ENCODE assay signal across 12 cellular contexts in genomic region chr6:110960014-110960390, GRCh38. TPM values are rescaled to one million over a fixed set of nuclear protein-coding genes. Genes with fewer than 3 reads are reported as not detected.
A peak's percentile ranks its signal among the peaks of the same experiment; 100 is the strongest.
DNase-seq lines count a peak whose midpoint lies in the region; ATAC-seq and TF ChIP-seq lines count a peak whose summit lies in the region.
"Had no signal": no experiment of that assay in that cellular context is flagged by ENCODE, and none has a peak within 500 bp of the region (broad histone marks: within the 10 kb centered on the region; RNA-seq: fewer than 3 reads in every experiment).

No MANE protein-coding gene starts in this region.

- H3K9me3 Mint-ChIP-seq in CD4-positive, CD25-positive, alpha-beta regulatory T cell: no peaks in the 10 kb centered on the region
- no peaks in the 10 kb centered on the region for H3K9me3 Mint-ChIP-seq in HFFc6
- H3K9me3 Mint-ChIP-seq in activated T-helper 2 cell treated with anti-CD3 and anti-CD28 coated beads, Interferon-gamma antibody, Interleukin-2, Interleukin-4, amounts not matched to agents 10 μg/mL and 5 μg/mL and 100 μg/mL, durations not matched to agents 14 hours and 24 hours and 36 hours: no peaks in the 10 kb centered on the region
- no peaks in the 10 kb centered on the region for H3K9me3 Mint-ChIP-seq in naive thymus-derived CD4-positive, alpha-beta T cell

- no peaks in the 10 kb centered on the region for H3K27me3 ChIP-seq in CD4-positive, CD25-positive, alpha-beta regulatory T cell (ENCODE audit: control insufficient read depth, insufficient read depth, low read length)
- no peaks in the 10 kb centered on the region for H3K27me3 ChIP-seq in naive thymus-derived CD4-positive, alpha-beta T cell (ENCODE audit: control insufficient read depth in 2 of 2, insufficient read depth in 2 of 2, low read length in 2 of 2)
- H3K27me3 ChIP-seq in adrenal gland: no peaks in the 10 kb centered on the region
- H3K27me3 ChIP-seq: right lobe of liver had no signal

- no peaks in the 10 kb centered on the region for H3K27me3 Mint-ChIP-seq in CD4-positive, CD25-positive, alpha-beta regulatory T cell
- peaks cover 2% of the 10 kb centered on the region; the same call in 1 of the 2 replicates for H3K27me3 Mint-ChIP-seq in HFFc6 (ENCODE audit: insufficient read depth)
- H3K27me3 Mint-ChIP-seq in activated T-helper 2 cell treated with anti-CD3 and anti-CD28 coated beads, Interferon-gamma antibody, Interleukin-2, Interleukin-4, amounts not matched to agents 10 μg/mL and 5 μg/mL and 100 μg/mL, durations not matched to agents 14 hours and 24 hours and 36 hours (ENCODE audit: low read depth): no peaks in the 10 kb centered on the region
- no peaks in the 10 kb centered on the region for H3K27me3 Mint-ChIP-seq in naive thymus-derived CD4-positive, alpha-beta T cell

- H3K9me3 ChIP-seq in CD4-positive, CD25-positive, alpha-beta regulatory T cell (ENCODE audit: control insufficient read depth in 2 of 2, low read length in 2 of 2): no peaks in the 10 kb centered on the region
- H3K9me3 ChIP-seq in naive thymus-derived CD4-positive, alpha-beta T cell (ENCODE audit: control insufficient read depth in 2 of 3, low read length in 3 of 3): no peaks in the 10 kb centered on the region
- H3K9me3 ChIP-seq in adrenal gland (replicated peaks in 1 of 3): no peaks in the 10 kb centered on the region
- H3K9me3 ChIP-seq: right lobe of liver had no signal

- H3K36me3 Mint-ChIP-seq in CD4-positive, CD25-positive, alpha-beta regulatory T cell: peaks cover 14% of the 10 kb centered on the region
- H3K36me3 Mint-ChIP-seq in HFFc6 (ENCODE audit: low read depth): peaks cover 16% of the 10 kb centered on the region
- H3K36me3 Mint-ChIP-seq in activated T-helper 2 cell treated with anti-CD3 and anti-CD28 coated beads, Interferon-gamma antibody, Interleukin-2, Interleukin-4, amounts not matched to agents 10 μg/mL and 5 μg/mL and 100 μg/mL, durations not matched to agents 14 hours and 24 hours and 36 hours (ENCODE audit: low read depth): peaks cover 45% of the 10 kb centered on the region
- peaks cover 0 to 27% (median 12%) of the 10 kb centered on the region in 5 donors for H3K36me3 Mint-ChIP-seq in naive thymus-derived CD4-positive, alpha-beta T cell

- no peak for TF ChIP-seq POLR2A in adrenal gland (IDR thresholded peaks at IDR 0.05)

- H3K27ac ChIP-seq in CD4-positive, CD25-positive, alpha-beta regulatory T cell (ENCODE audit: insufficient read depth, low read length, poor library complexity, severe bottlenecking): peak overlapping the region; percentile 86
- H3K27ac ChIP-seq in naive thymus-derived CD4-positive, alpha-beta T cell (ENCODE audit: low read depth, low read length): no peak overlapping the region
- H3K27ac ChIP-seq in adrenal gland: no peak overlapping the region
- H3K27ac ChIP-seq: SK-N-MC had no signal

- H3K4me3 ChIP-seq in CD4-positive, CD25-positive, alpha-beta regulatory T cell (ENCODE audit: low read depth, low read length): peak overlapping the region; percentile 71
- H3K4me3 ChIP-seq in naive thymus-derived CD4-positive, alpha-beta T cell (ENCODE audit: low read length): no peak overlapping the region
- no peak overlapping the region for H3K4me3 ChIP-seq in adrenal gland

- intact Hi-C loops in activated T-helper 2 cell treated with anti-CD3 and anti-CD28 coated beads, Interferon-gamma antibody, Interleukin-2, Interleukin-4, amounts not matched to agents 10 μg/mL and 5 μg/mL and 100 μg/mL, durations not matched to agents 14 hours and 24 hours and 36 hours (cut with micrococcal nuclease): no loop called here
- intact Hi-C loops in naive thymus-derived CD4-positive, alpha-beta T cell (cut with micrococcal nuclease): no loop called here
- intact Hi-C loops in adrenal gland (cut with DNase I): no loop called here

- peak overlapping the region; percentile 59 to 96 (median 78) for H3K4me3 Mint-ChIP-seq in CD4-positive, CD25-positive, alpha-beta regulatory T cell
- peak overlapping the region; percentile 47; the same call in 1 of the 2 replicates for H3K4me3 Mint-ChIP-seq in HFFc6
- peak overlapping the region; percentile 67 for H3K4me3 Mint-ChIP-seq in activated T-helper 2 cell treated with anti-CD3 and anti-CD28 coated beads, Interferon-gamma antibody, Interleukin-2, Interleukin-4, amounts not matched to agents 10 μg/mL and 5 μg/mL and 100 μg/mL, durations not matched to agents 14 hours and 24 hours and 36 hours (ENCODE audit: low read depth)
- H3K4me3 Mint-ChIP-seq in naive thymus-derived CD4-positive, alpha-beta T cell: peak overlapping the region; percentile 2 to 65 (median 54)

- POLR2A ChIA-PET in naive thymus-derived CD4-positive, alpha-beta T cell (lab: Charles Lee): interaction anchor here (0.7 to 6.1 kb wide), 4 partner anchors 24 to 145 kb away, joined by 4 to 61 read pairs (median 30); partner anchors contain the start of genes AMD1, CDK19 and RPF2

- TF ChIP-seq CTCF in HFFc6 (IDR thresholded peaks at IDR 0.05) (no peak), adrenal gland (IDR thresholded peaks at IDR 0.05) (no peak)

- CTCF ChIA-PET in naive thymus-derived CD4-positive, alpha-beta T cell (lab: Charles Lee): no interaction called here

- peak in 1 of 2 donors; percentile 17 for ATAC-seq in CD4-positive, CD25-positive, alpha-beta regulatory T cell (ENCODE audit: low read depth in 2 of 2)
- ATAC-seq in naive thymus-derived CD4-positive, alpha-beta T cell: no peak
- no peak for ATAC-seq in GM18520 (IDR thresholded peaks at IDR 0.05; ENCODE audit: unreplicated experiment)
- ATAC-seq in activated CD4-positive, CD25-positive, alpha-beta regulatory T cell treated with anti-CD3 and anti-CD28 coated beads, Interleukin-2, amount 50 U/mL, for 24 hours: no peak
- ATAC-seq: left cardiac atrium had no signal

- H3K4me1 Mint-ChIP-seq in CD4-positive, CD25-positive, alpha-beta regulatory T cell: peaks cover 10 to 30% (median 20%) of the 10 kb centered on the region in 4 donors
- peaks cover 23% of the 10 kb centered on the region for H3K4me1 Mint-ChIP-seq in HFFc6 (ENCODE audit: low read depth)
- H3K4me1 Mint-ChIP-seq in activated T-helper 2 cell treated with anti-CD3 and anti-CD28 coated beads, Interferon-gamma antibody, Interleukin-2, Interleukin-4, amounts not matched to agents 10 μg/mL and 5 μg/mL and 100 μg/mL, durations not matched to agents 14 hours and 24 hours and 36 hours (ENCODE audit: low read depth): peaks cover 13% of the 10 kb centered on the region
- peaks cover 13 to 27% (median 20%) of the 10 kb centered on the region in 7 donors for H3K4me1 Mint-ChIP-seq in naive thymus-derived CD4-positive, alpha-beta T cell

- peak overlapping the region; percentile 73 to 84 (median 83) for H3K27ac Mint-ChIP-seq in CD4-positive, CD25-positive, alpha-beta regulatory T cell
- peak overlapping the region; percentile 29; the same call in 1 of the 2 replicates for H3K27ac Mint-ChIP-seq in HFFc6
- peak overlapping the region; percentile 73 for H3K27ac Mint-ChIP-seq in activated T-helper 2 cell treated with anti-CD3 and anti-CD28 coated beads, Interferon-gamma antibody, Interleukin-2, Interleukin-4, amounts not matched to agents 10 μg/mL and 5 μg/mL and 100 μg/mL, durations not matched to agents 14 hours and 24 hours and 36 hours
- H3K27ac Mint-ChIP-seq in naive thymus-derived CD4-positive, alpha-beta T cell: peak overlapping the region in 8 of 9 donors; percentile 28 to 72 (median 66)

- H3K4me1 ChIP-seq in CD4-positive, CD25-positive, alpha-beta regulatory T cell (ENCODE audit: control insufficient read depth, insufficient read depth, low read length, poor library complexity, severe bottlenecking): peaks cover 20% of the 10 kb centered on the region
- peaks cover 4% of the 10 kb centered on the region in 2 donors for H3K4me1 ChIP-seq in naive thymus-derived CD4-positive, alpha-beta T cell (ENCODE audit: control insufficient read depth in 2 of 2, insufficient read depth in 2 of 2, low read length in 2 of 2)
- H3K4me1 ChIP-seq in adrenal gland (replicated peaks in 1 of 2): peaks cover 5 to 17% of the 10 kb centered on the region in 2 donors

- DNase-seq in CD4-positive, CD25-positive, alpha-beta regulatory T cell: peak in 2 of 3 donors; percentile 11 to 60
- DNase-seq in HFFc6: no peak
- no peak for DNase-seq in activated T-helper 2 cell treated with anti-CD3 and anti-CD28 coated beads, Interferon-gamma antibody, Interleukin-2, Interleukin-4, amounts not matched to agents 10 μg/mL and 5 μg/mL and 100 μg/mL, durations not matched to agents 14 hours and 24 hours and 36 hours (ENCODE audit: low spot score)
- DNase-seq in naive thymus-derived CD4-positive, alpha-beta T cell: no peak
- DNase-seq in NK-92 (lab: John Stamatoyannopoulos, UW; ENCODE audit: unreplicated experiment): no peak
- DNase-seq in adrenal gland: no peak
- DNase-seq: activated CD4-positive, alpha-beta T cell treated with anti-CD3 and anti-CD28 coated beads for 1 hour; left cardiac atrium; right lobe of liver had no signal

- H3K36me3 ChIP-seq in CD4-positive, CD25-positive, alpha-beta regulatory T cell (ENCODE audit: control insufficient read depth, insufficient read depth, low read length): peaks cover 25% of the 10 kb centered on the region
- peaks cover 0 to 26% (median 0%) of the 10 kb centered on the region in 3 experiments for H3K36me3 ChIP-seq in naive thymus-derived CD4-positive, alpha-beta T cell (ENCODE audit: control insufficient read depth in 2 of 3, insufficient read depth in 3 of 3, low read length in 3 of 3)
- H3K36me3 ChIP-seq in adrenal gland (replicated peaks in 1 of 2): peaks cover 0 to 38% of the 10 kb centered on the region in 2 donors

RNA-seq across cellular contexts. Expression of gene GTF3C6, which starts 1.5 kb away (rescaled TPM):
- 39.9 TPM for total RNA-seq in CD4-positive, CD25-positive, alpha-beta regulatory T cell
- 100 to 1,000 TPM; 124 to 213 (median 157) TPM for polyA plus RNA-seq in CD4-positive, CD25-positive, alpha-beta regulatory T cell
- 100 to 1,000 TPM; 119 to 134 (median 127) TPM for total RNA-seq in HFFc6 (2021; fragmentation: NEBNext Ultra II Directional; extraction: Animal tissue kit (Norgen Biotek cat#: 25700))
- total RNA-seq in activated T-helper 2 cell treated with anti-CD3 and anti-CD28 coated beads, Interferon-gamma antibody, Interleukin-2, Interleukin-4, amounts not matched to agents 10 μg/mL and 5 μg/mL and 100 μg/mL, durations not matched to agents 14 hours and 24 hours and 36 hours: 141 and 146 TPM in 2 replicates
- 100 to 1,000 TPM in 1 of 5 experiments, 10 to 100 TPM in 4; 18.1 to 100 (median 29.9) TPM for total RNA-seq in naive thymus-derived CD4-positive, alpha-beta T cell
- 100 to 1,000 TPM in 1 of 2 donors, 10 to 100 TPM in 1; 89.9 to 102 TPM for polyA plus RNA-seq in naive thymus-derived CD4-positive, alpha-beta T cell
- 10 to 100 TPM; 48.3 to 95.3 (median 69.1) TPM for total RNA-seq in adrenal gland
- 100 to 1,000 TPM in 1 of 3 donors, 10 to 100 TPM in 2; 74.7 to 133 (median 87.2) TPM for polyA plus RNA-seq in adrenal gland

RNA-seq across cellular contexts. Expression of gene RPF2, which starts 21.8 kb away (rescaled TPM):
- total RNA-seq in CD4-positive, CD25-positive, alpha-beta regulatory T cell: 11.0 TPM
- 10 to 100 TPM; 17.3 to 24.8 (median 22.4) TPM for polyA plus RNA-seq in CD4-positive, CD25-positive, alpha-beta regulatory T cell
- total RNA-seq in HFFc6 (2021; fragmentation: NEBNext Ultra II Directional; extraction: Animal tissue kit (Norgen Biotek cat#: 25700)): 10 to 100 TPM; 39.3 to 48.7 (median 40.9) TPM
- 51.2 and 52.0 TPM in 2 replicates for total RNA-seq in activated T-helper 2 cell treated with anti-CD3 and anti-CD28 coated beads, Interferon-gamma antibody, Interleukin-2, Interleukin-4, amounts not matched to agents 10 μg/mL and 5 μg/mL and 100 μg/mL, durations not matched to agents 14 hours and 24 hours and 36 hours
- total RNA-seq in naive thymus-derived CD4-positive, alpha-beta T cell: 10 to 100 TPM in 4 of 5 experiments, 1 to 10 TPM in 1; 8.7 to 29.7 (median 13.2) TPM
- 10 to 100 TPM; 19.0 to 29.0 TPM for polyA plus RNA-seq in naive thymus-derived CD4-positive, alpha-beta T cell
- total RNA-seq in adrenal gland: 10 to 100 TPM; 12.8 to 32.1 (median 25.0) TPM
- 10 to 100 TPM; 33.1 to 63.3 (median 38.5) TPM for polyA plus RNA-seq in adrenal gland

Comparison
In these comparisons a context has a peak if more than half of its experiments do, and no peak if none do; other contexts are left out.
1. DNase-seq: peak in CD4-positive, CD25-positive, alpha-beta regulatory T cell (2 of 3); none in HFFc6 (single experiment), activated T-helper 2 cell treated with anti-CD3 and anti-CD28 coated beads, Interferon-gamma antibody, Interleukin-2, Interleukin-4, amounts not matched to agents 10 μg/mL and 5 μg/mL and 100 μg/mL, durations not matched to agents 14 hours and 24 hours and 36 hours (single experiment), naive thymus-derived CD4-positive, alpha-beta T cell (0 of 9), NK-92 (single experiment) and adrenal gland (0 of 7).
2. H3K27ac Mint-ChIP-seq: peak in every context shown above with its lines; median percentile 83 in CD4-positive, CD25-positive, alpha-beta regulatory T cell; 73 in activated T-helper 2 cell treated with anti-CD3 and anti-CD28 coated beads, Interferon-gamma antibody, Interleukin-2, Interleukin-4, amounts not matched to agents 10 μg/mL and 5 μg/mL and 100 μg/mL, durations not matched to agents 14 hours and 24 hours and 36 hours; 66 in naive thymus-derived CD4-positive, alpha-beta T cell; 29 in HFFc6.
3. Peak in every context shown above with its lines, with median percentiles within 50 percentile points of each other: H3K4me3 Mint-ChIP-seq.